ENCODE assay signal across 9 cellular contexts in the genomic region with DNA sequence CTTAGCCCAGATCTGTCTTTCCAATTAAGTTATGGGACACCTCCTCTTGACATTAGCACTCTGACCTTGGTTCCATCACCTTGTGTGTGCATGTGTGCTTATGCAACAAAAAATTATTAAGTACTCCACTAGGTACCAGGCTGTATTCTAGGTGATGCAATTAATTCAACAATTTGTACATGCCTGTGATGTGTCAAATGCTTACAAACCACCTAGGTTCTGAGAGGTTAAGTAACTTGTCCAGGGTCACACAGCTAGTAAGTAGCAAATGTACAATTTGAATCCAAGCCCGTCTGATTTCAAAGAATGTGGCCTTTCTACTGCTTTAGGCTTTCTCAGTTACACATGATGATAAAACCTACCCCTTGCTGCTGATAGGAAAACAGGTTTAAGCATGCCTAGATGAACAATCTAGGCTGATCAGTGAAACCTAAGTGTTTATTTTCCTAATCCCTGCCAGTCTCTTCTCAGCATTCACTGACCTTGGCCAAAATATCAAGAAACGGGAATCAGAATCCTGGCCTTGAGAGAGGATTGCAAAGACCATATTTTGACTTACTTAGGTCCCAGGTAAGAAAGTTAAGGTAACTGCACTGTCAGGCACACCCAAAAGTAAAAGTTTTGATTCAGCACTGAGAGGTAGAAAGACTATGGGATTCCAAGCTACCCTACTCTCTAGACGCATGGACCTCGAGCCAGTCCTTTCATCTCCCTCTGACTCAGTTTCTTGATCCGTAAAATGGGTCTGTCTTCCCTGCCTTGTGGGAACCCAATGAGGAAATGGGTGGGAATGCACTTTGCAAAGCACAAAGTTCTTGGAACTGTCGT. TPM values are rescaled to one million over a fixed set of nuclear protein-coding genes. Genes with fewer than 3 reads are reported as not detected.
DNase-seq lines count a peak whose midpoint lies in the region; ATAC-seq and TF ChIP-seq lines count a peak whose summit lies in the region.
"Had no signal": no experiment of that assay in that cellular context is flagged by ENCODE, and none has a peak within 500 bp of the region (broad histone marks: within the 10 kb centered on the region; RNA-seq: fewer than 3 reads in every experiment).

No MANE protein-coding gene starts in this region.

- intact Hi-C loops in A673 (cut with micrococcal nuclease; ENCODE audit: unreplicated experiment) = no loop called here

- no peaks in the 10 kb centered on the region for H3K27me3 Mint-ChIP-seq in IgD-negative memory B cell

- H3K9me3 Mint-ChIP-seq in IgD-negative memory B cell = no peaks in the 10 kb centered on the region

- no peaks in the 10 kb centered on the region for H3K36me3 ChIP-seq in A673 (ENCODE audit: insufficient read depth, low read length, poor library complexity, severe bottlenecking)
- peaks cover 0 to 6% of the 10 kb centered on the region in 2 donors for H3K36me3 ChIP-seq in mucosa of rectum (ENCODE audit: control insufficient read depth in 2 of 2, insufficient read depth in 2 of 2, low read length in 2 of 2)

- TF ChIP-seq CTCF in A673 (conservative IDR thresholded peaks at IDR 0.05; ENCODE audit: low read depth, low read length) = no peak

- peak overlapping the region; percentile 75 for H3K4me3 ChIP-seq in A673 (ENCODE audit: low read depth, low read length, poor library complexity, severe bottlenecking)
- H3K4me3 ChIP-seq in mucosa of rectum (ENCODE audit: low read length in 2 of 2) = peak overlapping the region; percentile 77 to 89

- peaks cover 16% of the 10 kb centered on the region for H3K4me1 ChIP-seq in A673 (ENCODE audit: insufficient read depth, low read length, poor library complexity, severe bottlenecking)
- H3K4me1 ChIP-seq in mucosa of rectum (ENCODE audit: control insufficient read depth in 2 of 2, insufficient read depth in 2 of 2, low read length in 2 of 2) = peaks cover 29 to 41% of the 10 kb centered on the region in 2 donors

- no TSS peak for BruUV-seq in A673 (replicated peaks; lab: Mats Ljungman, UMichigan)

- no peaks in the 10 kb centered on the region for H3K27me3 ChIP-seq in A673 (replicated peaks; ENCODE audit: insufficient read depth, low read depth, low read length, poor library complexity)
- no peaks in the 10 kb centered on the region for H3K27me3 ChIP-seq in mucosa of rectum (ENCODE audit: control insufficient read depth in 2 of 2, insufficient read depth in 2 of 2, low read length in 2 of 2)

- no peak for DNase-seq in A673 (ENCODE audit: low spot score)
- peak; percentile 19 for DNase-seq in cerebellar cortex (ENCODE audit: low spot score)
- no peak for DNase-seq in NCI-H1417 treated with DMSO at 0.1 percent for 48 hours (lab: John Stamatoyannopoulos, UW)
- DNase-seq in NCI-H2081 (lab: John Stamatoyannopoulos, UW) = no peak
- no peak for DNase-seq in cerebellum (ENCODE audit: low spot score)
- DNase-seq: NCI-H2029 treated with DMSO at 0.1 percent for 48 hours had no signal

- H3K27ac ChIP-seq in A673 (ENCODE audit: low read depth, low read length, poor library complexity, severe bottlenecking) = no peak overlapping the region
- peak overlapping the region in 1 of 2 donors; percentile 99 for H3K27ac ChIP-seq in mucosa of rectum (ENCODE audit: low read depth in 2 of 2, low read length in 2 of 2)

- CTCF ChIA-PET in A673 (lab: Charles Lee) = no interaction called here

- H3K36me3 Mint-ChIP-seq in IgD-negative memory B cell = peaks cover 7% of the 10 kb centered on the region

- ATAC-seq in GM21423 (IDR thresholded peaks at IDR 0.05; ENCODE audit: unreplicated experiment) = no peak

- H3K4me1 Mint-ChIP-seq in IgD-negative memory B cell = peaks cover 14 to 21% (median 17%) of the 10 kb centered on the region in 3 donors

- peak overlapping the region in 1 of 3 donors; percentile 96 for H3K27ac Mint-ChIP-seq in IgD-negative memory B cell

- POLR2A ChIA-PET in A673 (lab: Charles Lee; ENCODE audit: low non-redundant PET) = no interaction called here

- H3K9ac ChIP-seq in mucosa of rectum (ENCODE audit: low read depth in 1 of 2, low read length in 2 of 2) = peak overlapping the region; percentile 54 to 84

- no peaks in the 10 kb centered on the region for H3K9me3 ChIP-seq in A673 (ENCODE audit: low read depth, low read length, poor library complexity, severe bottlenecking)
- H3K9me3 ChIP-seq in mucosa of rectum (ENCODE audit: control insufficient read depth in 2 of 2, low read length in 2 of 2) = no peaks in the 10 kb centered on the region

- H3K4me3 Mint-ChIP-seq in IgD-negative memory B cell = peak overlapping the region; percentile 95 to 98 (median 96)

RNA-seq across cellular contexts. Expression of gene TBC1D2, which starts 1.0 kb away (rescaled TPM):
- 2.8 and 3.2 TPM in 2 replicates for total RNA-seq in A673 (2021)
- 5.3 TPM for polyA plus RNA-seq in IgD-negative memory B cell
- 3.7 TPM for total RNA-seq in cerebellum
